15 cellular contexts compared by ENCODE assay signal in the genomic region with DNA sequence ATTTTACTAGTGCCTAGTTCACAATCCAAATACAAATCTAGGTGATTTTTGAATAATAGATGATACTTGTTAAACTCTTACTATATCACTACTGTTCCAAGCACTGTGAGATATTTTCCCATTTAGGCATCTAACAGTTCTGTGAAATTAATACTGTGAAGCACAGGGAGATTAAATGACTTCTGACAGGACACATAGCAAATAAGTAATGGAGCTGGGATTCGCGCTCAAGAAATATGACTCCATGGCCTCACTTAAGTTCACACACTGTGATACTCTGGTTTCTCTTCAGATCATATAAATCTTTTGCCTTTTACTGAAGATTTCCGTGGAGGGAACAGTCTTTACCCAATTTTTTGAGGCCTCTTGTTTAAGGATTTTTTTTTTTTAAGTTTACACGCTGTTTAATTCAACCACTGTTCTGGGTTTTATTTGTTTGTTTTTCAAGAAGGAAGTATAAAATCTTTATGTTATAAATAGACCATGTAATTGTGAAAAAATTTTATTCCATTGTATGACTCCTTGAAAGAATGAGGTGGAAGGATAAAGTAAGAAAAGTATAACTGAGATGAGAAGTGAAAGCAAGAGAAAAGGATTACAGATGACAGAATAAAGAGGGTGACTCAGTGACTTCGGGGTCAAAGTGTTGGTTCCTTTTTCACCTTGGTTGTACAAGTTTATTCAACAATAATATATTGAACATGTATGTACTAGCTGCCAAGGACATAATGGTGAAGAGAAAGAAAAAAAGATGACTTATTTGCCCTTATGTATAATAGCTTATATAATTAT. TPM values are rescaled to one million over a fixed set of nuclear protein-coding genes. Genes with fewer than 3 reads are reported as not detected.
A peak's percentile ranks its signal among the peaks of the same experiment; 100 is the strongest.
DNase-seq lines count a peak whose midpoint lies in the region; ATAC-seq and TF ChIP-seq lines count a peak whose summit lies in the region.
"Had no signal": no experiment of that assay in that cellular context is flagged by ENCODE, and none has a peak within 500 bp of the region (broad histone marks: within the 10 kb centered on the region; RNA-seq: fewer than 3 reads in every experiment).

No MANE protein-coding gene starts in this region.

- intact Hi-C loops in stomach (cut with DNase I; ENCODE audit: low total_unique reads), result no loop called here

- 66 to 68% (median 67%) methylated on average over 5 of the region's 5 CpGs for WGBS in stomach, 5 donors

- H3K4me1 ChIP-seq in skeletal muscle tissue (ENCODE audit: control insufficient read depth in 3 of 3, insufficient read depth in 3 of 3, low read length in 3 of 3) (peaks cover 0 to 3% (median 0%) of the 10 kb centered on the region in 3 donors), stomach (no peaks in the 10 kb centered on the region)
- H3K4me1 ChIP-seq: upper lobe of left lung had no signal

- peak overlapping the region; percentile 30 for H3K27ac ChIP-seq in skeletal muscle tissue (ENCODE audit: low read depth, low read length)
- no peak overlapping the region for H3K27ac ChIP-seq in stomach
- H3K27ac ChIP-seq: upper lobe of left lung, WERI-Rb-1 had no signal

- DNase-seq in NCI-H748 (lab: John Stamatoyannopoulos, UW; ENCODE audit: unreplicated experiment) (peak; percentile 13), NCI-H748 treated with DMSO at 0.1 percent for 48 hours (lab: John Stamatoyannopoulos, UW) (no peak), NCI-H69 (lab: John Stamatoyannopoulos, UW) (peak; percentile 44), epithelial cell of esophagus (ENCODE audit: low read depth) (peak; percentile 14), NCI-H146 (lab: John Stamatoyannopoulos, UW) (no peak), stomach (no peak)
- DNase-seq: activated effector memory CD4-positive, alpha-beta T cell treated with anti-CD3 and anti-CD28 coated beads, Interleukin-2, amount 50 U/mL, for 16 hours; CD4-positive, CD25-positive, alpha-beta regulatory T cell; KBM-7; NCI-H1694 treated with DMSO at 0.1 percent for 48 hours; upper lobe of left lung; WERI-Rb-1 had no signal

- no peak for ATAC-seq in GM21360 (IDR thresholded peaks at IDR 0.05; ENCODE audit: unreplicated experiment)
- ATAC-seq: stimulated activated effector memory CD8-positive, alpha-beta T cell treated with anti-CD3 and anti-CD28 coated beads, Interleukin-12 subunit alpha, Interleukin-12 subunit beta, amount 100 ng/mL, for 72 hours had no signal

- TF ChIP-seq POLR2A in stomach (IDR thresholded peaks at IDR 0.05), result no peak

- H3K9ac ChIP-seq in skeletal muscle tissue (ENCODE audit: low read depth in 1 of 3, low read length in 3 of 3), result peak overlapping the region in 1 of 3 donors; percentile 1

- H3K4me3 ChIP-seq in epithelial cell of esophagus (ENCODE audit: low read length) (no peak overlapping the region), skeletal muscle tissue (ENCODE audit: low read length in 3 of 3) (peak overlapping the region in 1 of 3 donors; percentile 30), stomach (no peak overlapping the region)
- H3K4me3 ChIP-seq: upper lobe of left lung had no signal

- H3K9me3 ChIP-seq in skeletal muscle tissue (ENCODE audit: control insufficient read depth in 3 of 3, low read length in 3 of 3) (no peaks in the 10 kb centered on the region), stomach (no peaks in the 10 kb centered on the region)
- H3K9me3 ChIP-seq: upper lobe of left lung had no signal

- H3K36me3 ChIP-seq in skeletal muscle tissue (ENCODE audit: control insufficient read depth in 3 of 3, insufficient read depth in 3 of 3, low read length in 3 of 3) (no peaks in the 10 kb centered on the region), stomach (no peaks in the 10 kb centered on the region)
- H3K36me3 ChIP-seq: upper lobe of left lung, WERI-Rb-1 had no signal

- no peak for TF ChIP-seq EP300 in stomach (IDR thresholded peaks at IDR 0.05)

- H3K27me3 ChIP-seq in skeletal muscle tissue (ENCODE audit: control insufficient read depth in 3 of 3, insufficient read depth in 3 of 3, low read length in 3 of 3), result no peaks in the 10 kb centered on the region
- peaks cover 0 to 3% (median 0%) of the 10 kb centered on the region in 3 donors for H3K27me3 ChIP-seq in stomach
- H3K27me3 ChIP-seq: upper lobe of left lung had no signal

- no peak for TF ChIP-seq CTCF in epithelial cell of esophagus (IDR thresholded peaks at IDR 0.05; ENCODE audit: insufficient read depth, low read depth, low read length, missing control alignments)
- no peak for TF ChIP-seq CTCF in stomach (IDR thresholded peaks at IDR 0.05)

RNA-seq across cellular contexts. Expression of a gene that starts 30.2 kb away (rescaled TPM):
- total RNA-seq in skeletal muscle tissue (11.0 TPM), stomach (10 to 100 TPM in 4 of 5 donors, 1 to 10 TPM in 1; 7.6 to 37.9 (median 17.1) TPM)
- polyA plus RNA-seq in stomach, result 10 to 100 TPM in 2 of 3 donors, 1 to 10 TPM in 1; 7.1 to 16.8 (median 13.8) TPM

RNA-seq across cellular contexts. Expression of a gene that starts 51.8 kb away (rescaled TPM):
- total RNA-seq in skeletal muscle tissue, result 2.1 TPM
- 10 to 100 TPM in 1 of 5 donors, 1 to 10 TPM in 2, under 1 TPM in 2; 0.29 to 77.6 (median 1.5) TPM for total RNA-seq in stomach
- 1 to 10 TPM in 1 of 3 donors, under 1 TPM in 2; 0.31 to 1.1 (median 0.85) TPM for polyA plus RNA-seq in stomach
- total RNA-seq: CD4-positive, CD25-positive, alpha-beta regulatory T cell had no signal

Comparison
In these comparisons a context has a peak if more than half of its experiments do, and no peak if none do; other contexts are left out.
1. DNase-seq: peak in NCI-H748 (single experiment), NCI-H69 (single experiment) and epithelial cell of esophagus (single experiment); none in NCI-H748 treated with DMSO at 0.1 percent for 48 hours (single experiment), NCI-H146 (single experiment) and stomach (single experiment).